Comparison of ENCODE assay signal across 1 cellular context in genomic region chr17:58308173-58308984, GRCh38.
TF ChIP-seq lines count a peak whose summit lies in the region.

No MANE protein-coding gene starts in this region.

TF ChIP-seq in GM23338, 12 proteins besides CTCF, POLR2A, EP300 and RAD21:
- TF ChIP-seq NANOG (IDR thresholded peaks at IDR 0.05; ENCODE audit: borderline replicate concordance) (no peak), ETS1 (IDR thresholded peaks at IDR 0.05) (no peak), ZNF462 (CRISPR knock-in tag; IDR thresholded peaks at IDR 0.05) (no peak)
